In the genomic region with DNA sequence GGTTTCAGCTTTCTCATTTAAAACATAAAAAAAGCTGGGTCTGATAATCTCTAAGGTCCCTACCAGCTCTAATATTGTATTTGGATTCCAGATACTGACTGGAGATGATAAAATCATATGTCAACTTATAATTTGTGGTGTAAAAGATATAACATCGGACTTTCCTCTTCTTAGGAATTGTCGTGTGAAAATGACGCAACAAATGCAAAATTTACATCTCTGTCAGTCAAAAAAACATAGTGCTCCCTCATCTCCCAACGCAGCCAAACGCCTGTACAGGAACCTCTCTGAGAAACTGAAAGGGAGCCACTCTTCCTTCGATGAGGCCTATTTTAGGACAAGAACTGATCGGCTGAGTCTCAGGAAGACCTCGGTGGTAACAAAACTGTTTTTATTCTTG, we compare ENCODE assay signal across 17 cellular contexts.
DNase-seq lines count a peak whose midpoint lies in the region; ATAC-seq, FAIRE-seq and TF ChIP-seq lines count a peak whose summit lies in the region.
"Had no signal": no experiment of that assay in that cellular context is flagged by ENCODE, and none has a peak within 500 bp of the region (broad histone marks: within the 10 kb centered on the region; RNA-seq: fewer than 3 reads in every experiment).

No MANE protein-coding gene starts in this region.

- H3K27ac ChIP-seq in HepG2 (ENCODE audit: extremely low read length, insufficient read depth, low read length) (no peak overlapping the region), right lobe of liver (no peak overlapping the region), PC-3 (ENCODE audit: low read length) (no peak overlapping the region), astrocyte (ENCODE audit: low read depth, low read length) (no peak overlapping the region), left ventricle myocardium inferior (replicated peaks) (no peak overlapping the region)
- H3K27ac ChIP-seq: BLaER1 had no signal

- H2AFZ ChIP-seq in HepG2 (ENCODE audit: low read length) = no peak overlapping the region
- H2AFZ ChIP-seq in PC-3 (ENCODE audit: low read length) = no peak overlapping the region
- H2AFZ ChIP-seq in astrocyte (ENCODE audit: low read depth, low read length) = peak overlapping the region; percentile 26

- no peaks in the 10 kb centered on the region for H3K9me3 Mint-ChIP-seq in astrocyte (ENCODE audit: unreplicated experiment)

- H3K79me2 ChIP-seq in HepG2 (ENCODE audit: insufficient read depth, low read length) (no peaks in the 10 kb centered on the region), PC-3 (ENCODE audit: low read length) (no peaks in the 10 kb centered on the region), astrocyte (ENCODE audit: insufficient read depth, low read length) (no peaks in the 10 kb centered on the region)

- POLR2A ChIA-PET in HepG2 (lab: Yijun Ruan, JAX) (no interaction called here), PC-3 (lab: Charles Lee; ENCODE audit: unreplicated experiment) (no interaction called here)

- no peak overlapping the region for H3K4me2 ChIP-seq in HepG2 (ENCODE audit: low read depth, low read length)
- 0 out of 2 replicates have a peak overlapping the region, but pooled peaks have one; percentile 9 for H3K4me2 ChIP-seq in PC-3 (ENCODE audit: low read length)
- no peak overlapping the region for H3K4me2 ChIP-seq in astrocyte (ENCODE audit: low read length)
- H3K4me2 ChIP-seq: BLaER1 had no signal

- no peak overlapping the region for H3K4me3 ChIP-seq in HepG2 (replicated peaks in 1 of 3; ENCODE audit: insufficient read depth in 1 of 3, low read depth in 2 of 3, low read length in 3 of 3)
- H3K4me3 ChIP-seq in right lobe of liver = no peak overlapping the region
- H3K4me3 ChIP-seq in PC-3 (ENCODE audit: low read length) = no peak overlapping the region
- no peak overlapping the region for H3K4me3 ChIP-seq in astrocyte (ENCODE audit: insufficient read depth, low read depth, low read length)
- no peak overlapping the region for H3K4me3 ChIP-seq in left ventricle myocardium inferior
- H3K4me3 ChIP-seq: BLaER1, GM12878 had no signal

- H3K36me3 ChIP-seq in HepG2 (replicated peaks in 1 of 2; ENCODE audit: control insufficient read depth in 1 of 2, insufficient read depth in 2 of 2, low read length in 2 of 2) = no peaks in the 10 kb centered on the region
- H3K36me3 ChIP-seq in right lobe of liver = no peaks in the 10 kb centered on the region
- no peaks in the 10 kb centered on the region for H3K36me3 ChIP-seq in PC-3 (ENCODE audit: low read depth, low read length)
- H3K36me3 ChIP-seq in astrocyte (ENCODE audit: insufficient read depth, low read length) = no peaks in the 10 kb centered on the region
- no peaks in the 10 kb centered on the region for H3K36me3 ChIP-seq in left ventricle myocardium inferior
- H3K36me3 ChIP-seq: BLaER1 had no signal

- peaks cover 5% of the 10 kb centered on the region; the same call in 1 of the 2 replicates for H3K9me3 ChIP-seq in HepG2 (ENCODE audit: low read length)
- H3K9me3 ChIP-seq in right lobe of liver = no peaks in the 10 kb centered on the region
- 0 out of 2 replicates have a peak, but pooled peaks cover 10% of the 10 kb centered on the region for H3K9me3 ChIP-seq in PC-3 (ENCODE audit: low read length)
- peaks cover 2% of the 10 kb centered on the region for H3K9me3 ChIP-seq in astrocyte (ENCODE audit: insufficient read depth, low read depth, low read length)
- peaks cover 16% of the 10 kb centered on the region for H3K9me3 ChIP-seq in left ventricle myocardium inferior (replicated peaks)

- TF ChIP-seq CTCF in HepG2 (CRISPR knock-in tag; IDR thresholded peaks at IDR 0.05) (no peak), right lobe of liver (IDR thresholded peaks at IDR 0.05) (no peak), PC-3 (conservative IDR thresholded peaks at IDR 0.05; ENCODE audit: low read depth, low read length) (no peak), astrocyte (IDR thresholded peaks at IDR 0.05; ENCODE audit: insufficient read depth, low read depth, low read length) (no peak), left ventricle myocardium inferior (IDR thresholded peaks at IDR 0.05; ENCODE audit: borderline replicate concordance) (no peak)

- H3K36me3 Mint-ChIP-seq in astrocyte (ENCODE audit: low read depth, unreplicated experiment) = no peaks in the 10 kb centered on the region
- H3K36me3 Mint-ChIP-seq: CD8-positive, alpha-beta memory T cell had no signal

- H3K27me3 ChIP-seq in HepG2 (ENCODE audit: control insufficient read depth in 1 of 2, insufficient read depth in 2 of 2, low read length in 2 of 2) = no peaks in the 10 kb centered on the region
- no peaks in the 10 kb centered on the region for H3K27me3 ChIP-seq in right lobe of liver
- no peaks in the 10 kb centered on the region for H3K27me3 ChIP-seq in PC-3 (ENCODE audit: low read length)
- H3K27me3 ChIP-seq in astrocyte (ENCODE audit: insufficient read depth, low read length) = no peaks in the 10 kb centered on the region
- no peaks in the 10 kb centered on the region for H3K27me3 ChIP-seq in left ventricle myocardium inferior (ENCODE audit: low read depth)
- H3K27me3 ChIP-seq: BLaER1 had no signal

- H3K27me3 Mint-ChIP-seq in astrocyte (ENCODE audit: low read depth, unreplicated experiment) = no peaks in the 10 kb centered on the region

- DNase-seq in HepG2 (ENCODE audit: low spot score) = no peak
- no peak for DNase-seq in right lobe of liver
- no peak for DNase-seq in PC-3
- no peak for DNase-seq in astrocyte (ENCODE audit: low read depth)
- DNase-seq in middle frontal gyrus (ENCODE audit: extremely low spot score, low spot score) = no peak
- no peak for DNase-seq in HCEC 1CT
- DNase-seq in left ventricle myocardium inferior = no peak
- DNase-seq: 8988T; AML-193; Caco-2; CD8-positive, alpha-beta memory T cell; DMS53 had no signal

- TF ChIP-seq RAD21 in HepG2 (CRISPR knock-in tag; IDR thresholded peaks at IDR 0.05) = no peak

- no peak overlapping the region for H3K4me3 Mint-ChIP-seq in astrocyte (ENCODE audit: unreplicated experiment)
- H3K4me3 Mint-ChIP-seq: CD8-positive, alpha-beta memory T cell had no signal

- TF ChIP-seq EP300 in HepG2 (IDR thresholded peaks at IDR 0.05; ENCODE audit: low read depth in 2 of 2, low read length in 2 of 2) (no peak), HepG2 (CRISPR knock-in tag; IDR thresholded peaks at IDR 0.05; ENCODE audit: borderline replicate concordance) (no peak)

- in situ Hi-C loops in HepG2 (cut with HindIII; ENCODE audit: extremely low pct_ligation_motif_present, low pct_unique_long_range_greater_than_20kb) = no loop called here

- CTCF ChIA-PET in HepG2 (lab: Yijun Ruan, JAX; ENCODE audit: low intra/inter-chr PET ratio, low total read pairs) (no interaction called here), PC-3 (lab: Charles Lee) (no interaction called here)

- intact Hi-C loops in HepG2 (cut with micrococcal nuclease; ENCODE audit: unreplicated experiment) = no loop called here
- intact Hi-C loops in right lobe of liver (cut with DNase I) = no loop called here
- intact Hi-C loops in PC-3 (cut with micrococcal nuclease) = no loop called here
- intact Hi-C loops in left ventricle myocardium inferior (cut with micrococcal nuclease) = no loop called here

- no peaks in the 10 kb centered on the region for H3K4me1 Mint-ChIP-seq in astrocyte (ENCODE audit: low read depth, unreplicated experiment)
- H3K4me1 Mint-ChIP-seq: CD8-positive, alpha-beta memory T cell had no signal

- H4K20me1 ChIP-seq in HepG2 (ENCODE audit: insufficient read depth, low read length) (no peaks in the 10 kb centered on the region), PC-3 (ENCODE audit: low read length) (no peaks in the 10 kb centered on the region), astrocyte (ENCODE audit: insufficient read depth, low read length) (no peaks in the 10 kb centered on the region)
- H4K20me1 ChIP-seq: BLaER1 had no signal

- TF ChIP-seq POLR2A in HepG2 (IDR thresholded peaks at IDR 0.05; ENCODE audit: insufficient read depth in 1 of 2, low read depth in 2 of 2, low read length in 2 of 2) = no peak
- TF ChIP-seq POLR2A in right lobe of liver (IDR thresholded peaks at IDR 0.05) = no peak

- 10% methylated on average over 8 of the region's 8 CpGs for WGBS in HepG2 (ENCODE audit: low lambda C conversion rate)
- WGBS in right lobe of liver (ENCODE audit: insufficient coverage, low coverage, low lambda C conversion rate, missing lambda C conversion rate) = 62% methylated on average over 8 of the region's 8 CpGs

- H3K4me1 ChIP-seq in HepG2 (ENCODE audit: insufficient read depth, low read length) = no peaks in the 10 kb centered on the region
- H3K4me1 ChIP-seq in right lobe of liver = no peaks in the 10 kb centered on the region
- H3K4me1 ChIP-seq in PC-3 (ENCODE audit: insufficient read depth, low read length) = no peaks in the 10 kb centered on the region
- H3K4me1 ChIP-seq in astrocyte (ENCODE audit: insufficient read depth, low read length) = no peaks in the 10 kb centered on the region
- no peaks in the 10 kb centered on the region for H3K4me1 ChIP-seq in left ventricle myocardium inferior
- H3K4me1 ChIP-seq: BLaER1, Caco-2 had no signal

- H3K9me2 ChIP-seq in PC-3 (replicated peaks; ENCODE audit: low read length) = no peaks in the 10 kb centered on the region

- ATAC-seq in HepG2 = no peak
- no peak for ATAC-seq in right lobe of liver
- ATAC-seq in PC-3 = no peak
- no peak for ATAC-seq in GM21360 (IDR thresholded peaks at IDR 0.05; ENCODE audit: unreplicated experiment)
- ATAC-seq: GM12878, HCT116 had no signal

- BruUV-seq in HepG2 (replicated peaks; lab: Mats Ljungman, UMichigan) = no TSS peak
- BruUV-seq in PC-3 (replicated peaks; lab: Mats Ljungman, UMichigan) = no TSS peak

- FAIRE-seq in HepG2 (lab: Jason Lieb, UNC) (no peak), astrocyte (lab: Jason Lieb, UNC) (no peak)
- FAIRE-seq: GM12878, GM19239 had no signal

- H3K27ac Mint-ChIP-seq in astrocyte (ENCODE audit: unreplicated experiment) = no peak overlapping the region

- H3F3A ChIP-seq in PC-3 (ENCODE audit: low read length, unreplicated experiment) = no peaks in the 10 kb centered on the region

- H3K9ac ChIP-seq in HepG2 (ENCODE audit: insufficient read depth, low read depth, low read length) (no peak overlapping the region), PC-3 (ENCODE audit: low read length) (no peak overlapping the region), astrocyte (ENCODE audit: low read length) (no peak overlapping the region)
- H3K9ac ChIP-seq: BLaER1 had no signal

TF ChIP-seq in HepG2, 621 proteins besides CTCF, POLR2A, EP300 and RAD21:
- TF ChIP-seq SMC3 (IDR thresholded peaks at IDR 0.05; ENCODE audit: low read length) (no peak), CC2D1A (CRISPR knock-in tag; IDR thresholded peaks at IDR 0.05) (no peak), EZH2 (conservative IDR thresholded peaks at IDR 0.05; ENCODE audit: low read depth, low read length) (no peak), ATF7 (IDR thresholded peaks at IDR 0.05) (peak; percentile 42; the same call in 1 of the 2 replicates), ATF7 (CRISPR knock-in tag; IDR thresholded peaks at IDR 0.05) (no peak), ZNF317 (CRISPR knock-in tag; IDR thresholded peaks at IDR 0.05) (no peak), NFYC (CRISPR knock-in tag; IDR thresholded peaks at IDR 0.05) (no peak)
